In genomic region chr5:172115541-172115982, GRCh38 we compare ENCODE assay signal across 10 cellular contexts.
A peak's percentile ranks its signal among the peaks of the same experiment; 100 is the strongest.
DNase-seq lines count a peak whose midpoint lies in the region; ATAC-seq, FAIRE-seq and TF ChIP-seq lines count a peak whose summit lies in the region.
"Had no signal": no experiment of that assay in that cellular context is flagged by ENCODE, and none has a peak within 500 bp of the region (broad histone marks: within the 10 kb centered on the region; RNA-seq: fewer than 3 reads in every experiment).

No MANE protein-coding gene starts in this region.

- H3K36me3 Mint-ChIP-seq in stimulated activated naive B cell treated with anti-CD40 and anti-IgM and Interleukin-4, amounts not matched to agents 10 μg/mL and 1 μg/mL and 100 μg/mL, for 72 hours: peaks cover 50 to 63% of the 10 kb centered on the region in 2 donors

- no peak for TF ChIP-seq CTCF in OCI-LY7 (conservative IDR thresholded peaks at IDR 0.05; ENCODE audit: low read length)

- no peak for FAIRE-seq in frontal cortex (lab: Jason Lieb, UNC)
- FAIRE-seq: astrocyte, H1 had no signal

- ATAC-seq in stimulated activated naive B cell treated with anti-CD40 and anti-IgM and Interleukin-4, amounts not matched to agents 10 μg/mL and 1 μg/mL and 100 μg/mL, for 72 hours (replicated peaks): no peak
- ATAC-seq in HG03280 (IDR thresholded peaks at IDR 0.05; ENCODE audit: unreplicated experiment): no peak

- H3K27ac ChIP-seq in OCI-LY7 (ENCODE audit: low read depth, low read length, poor library complexity, severe bottlenecking): peak overlapping the region; percentile 79
- no peak overlapping the region for H3K27ac ChIP-seq in SJCRH30

- peak overlapping the region; percentile 73 for H3K4me2 ChIP-seq in OCI-LY7 (ENCODE audit: low read length)

- no TSS peak for BruUV-seq in OCI-LY7 (replicated peaks; lab: Mats Ljungman, UMichigan)

- intact Hi-C loops in OCI-LY7 (cut with micrococcal nuclease; ENCODE audit: unreplicated experiment): loop anchor here (10.0 kb wide), 1 partner anchor 719 kb away; the partner anchor contains the start of gene ERGIC1

- no peaks in the 10 kb centered on the region for H3K9me2 ChIP-seq in OCI-LY7 (ENCODE audit: insufficient read depth, low read length)

- H3K27me3 ChIP-seq in SJCRH30: no peaks in the 10 kb centered on the region

- H3K4me3 ChIP-seq in OCI-LY7 (ENCODE audit: low read depth, low read length, poor library complexity, severe bottlenecking) (peak overlapping the region; percentile 70), SJCRH30 (no peak overlapping the region)

- CTCF ChIA-PET in OCI-LY7 (lab: Charles Lee; ENCODE audit: unreplicated experiment): no interaction called here

- peaks cover 17% of the 10 kb centered on the region for H3K36me3 ChIP-seq in OCI-LY7 (ENCODE audit: insufficient read depth, low read length)
- 0 out of 2 replicates have a peak, but pooled peaks cover 5% of the 10 kb centered on the region for H3K36me3 ChIP-seq in SJCRH30

- H3K4me1 ChIP-seq in OCI-LY7 (ENCODE audit: insufficient read depth, low read length, poor library complexity, severe bottlenecking): peaks cover 46% of the 10 kb centered on the region
- H3K4me1 ChIP-seq in SJCRH30: peaks cover 9% of the 10 kb centered on the region

- POLR2A ChIA-PET in OCI-LY7 (lab: Charles Lee): interaction anchor here (0.6 to 4.0 kb wide), 5 partner anchors 19 to 74 kb away, joined by 3 to 45 read pairs (median 5); no protein-coding TSS in a partner anchor

- H3K4me1 Mint-ChIP-seq in stimulated activated naive B cell treated with anti-CD40 and anti-IgM and Interleukin-4, amounts not matched to agents 10 μg/mL and 1 μg/mL and 100 μg/mL, for 72 hours: peaks cover 37 to 66% of the 10 kb centered on the region in 2 donors

- peaks cover 15% of the 10 kb centered on the region; the same call in 1 of the 2 replicates for H3K79me2 ChIP-seq in OCI-LY7 (ENCODE audit: insufficient read depth, low read depth, low read length)

- peak overlapping the region; percentile 96 for H3K27ac Mint-ChIP-seq in stimulated activated naive B cell treated with anti-CD40 and anti-IgM and Interleukin-4, amounts not matched to agents 10 μg/mL and 1 μg/mL and 100 μg/mL, for 72 hours

- peak; percentile 22 to 41 for DNase-seq in activated CD4-positive, alpha-beta T cell treated with anti-CD3 and anti-CD28 coated beads, Interleukin-2, amount 50 U/mL, for 48 hours
- no peak for DNase-seq in activated CD4-positive, alpha-beta T cell treated with anti-CD3 and anti-CD28 coated beads, Interleukin-2, amount 50 U/mL, for 1 hour
- peak; percentile 31 for DNase-seq in OCI-LY7 (ENCODE audit: low spot score)
- DNase-seq in cerebellar cortex (ENCODE audit: low spot score): peak; percentile 84
- DNase-seq in stimulated activated naive B cell treated with anti-CD40 and anti-IgM and Interleukin-4, amounts not matched to agents 10 μg/mL and 1 μg/mL and 100 μg/mL, for 72 hours: no peak
- no peak for DNase-seq in frontal cortex (ENCODE audit: low spot score in 2 of 2)
- DNase-seq in SJCRH30: no peak

- no peaks in the 10 kb centered on the region for H4K20me1 ChIP-seq in OCI-LY7 (ENCODE audit: insufficient read depth, low read length)

- peaks cover 4% of the 10 kb centered on the region in 2 donors for H3K9me3 Mint-ChIP-seq in stimulated activated naive B cell treated with anti-CD40 and anti-IgM and Interleukin-4, amounts not matched to agents 10 μg/mL and 1 μg/mL and 100 μg/mL, for 72 hours

- H3K27me3 Mint-ChIP-seq in stimulated activated naive B cell treated with anti-CD40 and anti-IgM and Interleukin-4, amounts not matched to agents 10 μg/mL and 1 μg/mL and 100 μg/mL, for 72 hours: no peaks in the 10 kb centered on the region

- peak overlapping the region; percentile 64; the same call in 1 of the 2 replicates for H2AFZ ChIP-seq in OCI-LY7 (ENCODE audit: low read length)

- peak overlapping the region; percentile 73 to 82 for H3K4me3 Mint-ChIP-seq in stimulated activated naive B cell treated with anti-CD40 and anti-IgM and Interleukin-4, amounts not matched to agents 10 μg/mL and 1 μg/mL and 100 μg/mL, for 72 hours

- no peaks in the 10 kb centered on the region for H3K9me3 ChIP-seq in OCI-LY7 (ENCODE audit: low read length)
- H3K9me3 ChIP-seq in SJCRH30 (replicated peaks): no peaks in the 10 kb centered on the region

Comparison
In these comparisons a context has a peak if more than half of its experiments do, and no peak if none do; other contexts are left out.
1. DNase-seq: peak in activated CD4-positive, alpha-beta T cell treated with anti-CD3 and anti-CD28 coated beads, Interleukin-2, amount 50 U/mL, for 48 hours (2 of 2), OCI-LY7 (single experiment) and cerebellar cortex (single experiment); none in activated CD4-positive, alpha-beta T cell treated with anti-CD3 and anti-CD28 coated beads, Interleukin-2, amount 50 U/mL, for 1 hour (single experiment), stimulated activated naive B cell treated with anti-CD40 and anti-IgM and Interleukin-4, amounts not matched to agents 10 μg/mL and 1 μg/mL and 100 μg/mL, for 72 hours (single experiment), frontal cortex (0 of 2) and SJCRH30 (0 of 2).